ENCODE assay signal across 15 cellular contexts in the genomic region with DNA sequence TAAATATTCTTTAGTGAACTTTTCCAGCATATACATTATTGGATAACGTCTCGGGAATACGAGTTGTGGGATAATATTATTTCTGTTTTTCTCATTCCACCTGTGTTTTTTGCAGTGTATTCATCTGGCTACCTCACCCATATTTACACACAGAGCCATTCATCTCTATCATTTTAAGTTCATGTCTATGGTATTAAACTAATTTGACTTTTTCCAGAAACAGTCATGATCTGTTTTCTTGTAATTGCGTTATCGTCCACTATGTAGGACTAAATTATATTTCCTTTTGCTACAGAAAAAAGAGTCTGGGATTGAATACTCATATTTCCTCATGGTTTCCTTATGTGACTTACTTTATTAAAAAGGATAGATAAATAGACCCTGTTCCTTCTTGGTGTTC. TPM values are rescaled to one million over a fixed set of nuclear protein-coding genes. Genes with fewer than 3 reads are reported as not detected.
DNase-seq lines count a peak whose midpoint lies in the region; ATAC-seq and TF ChIP-seq lines count a peak whose summit lies in the region.
"Had no signal": no experiment of that assay in that cellular context is flagged by ENCODE, and none has a peak within 500 bp of the region (broad histone marks: within the 10 kb centered on the region; RNA-seq: fewer than 3 reads in every experiment).

No MANE protein-coding gene starts in this region.

- H3K27me3 Mint-ChIP-seq in glutamatergic neuron (ENCODE audit: unreplicated experiment): peaks cover 7% of the 10 kb centered on the region
- H3K27me3 Mint-ChIP-seq in type B pancreatic cell: peaks cover 7% of the 10 kb centered on the region

- POLR2A ChIA-PET in PC-9 (lab: Charles Lee; ENCODE audit: unreplicated experiment): interaction anchor here (0.6 kb wide), 1 partner anchor 99 kb away, joined by 5 read pairs; no protein-coding TSS in a partner anchor

- intact Hi-C loops in heart right ventricle (cut with DNase I) (loop anchor here in 7 of 10 donors (5.0 kb wide), 4 partner anchors 35 to 105 kb away; no protein-coding TSS in a partner anchor), Right ventricle myocardium superior (cut with DNase I) (loop anchor here (5.0 kb wide), 1 partner anchor 40 kb away; no protein-coding TSS in a partner anchor), PC-9 (cut with micrococcal nuclease; ENCODE audit: unreplicated experiment) (no loop called here)

- no peak overlapping the region for H2AFZ ChIP-seq in PC-9

- no peak for ATAC-seq in heart right ventricle
- no peak for ATAC-seq in Right ventricle myocardium superior (ENCODE audit: poor library complexity)
- ATAC-seq in HG02852 (IDR thresholded peaks at IDR 0.05; ENCODE audit: unreplicated experiment): no peak
- no peak for ATAC-seq in HG02973 (IDR thresholded peaks at IDR 0.05; ENCODE audit: unreplicated experiment)
- ATAC-seq: stimulated activated effector memory CD8-positive, alpha-beta T cell treated with anti-CD3 and anti-CD28 coated beads, Interleukin-12 subunit alpha, Interleukin-12 subunit beta, amount 100 ng/mL, for 72 hours had no signal

- H3K36me3 Mint-ChIP-seq in glutamatergic neuron (ENCODE audit: unreplicated experiment) (no peaks in the 10 kb centered on the region), type B pancreatic cell (no peaks in the 10 kb centered on the region)

- H3K79me2 ChIP-seq in PC-9 (ENCODE audit: low read depth): peaks cover 71% of the 10 kb centered on the region

- DNase-seq in heart right ventricle (no peak), Right ventricle myocardium superior (no peak), PC-9 (no peak), glutamatergic neuron (no peak), type B pancreatic cell (ENCODE audit: extremely low spot score, unreplicated experiment) (no peak), AG08396 (ENCODE audit: low spot score) (no peak)
- DNase-seq: effector CD4-positive, alpha-beta T cell; EL; Karpas-422; NCI-H1930; NCI-H774; stimulated activated CD4-positive, alpha-beta T cell treated with anti-CD3 and anti-CD28 coated beads, Interleukin-4, amount 100 ng/mL, for 1 hour had no signal

- no peaks in the 10 kb centered on the region for H3K9me2 ChIP-seq in PC-9 (ENCODE audit: insufficient read depth)

- H3K27ac ChIP-seq in heart right ventricle (peak overlapping the region in 3 of 10 donors; percentile 80 to 93 (median 91)), PC-9 (no peak overlapping the region)

- peaks cover 0 to 13% (median 0%) of the 10 kb centered on the region in 9 donors for H3K36me3 ChIP-seq in heart right ventricle
- H3K36me3 ChIP-seq in PC-9 (ENCODE audit: low read depth): no peaks in the 10 kb centered on the region

- CTCF ChIA-PET in PC-9 (lab: Charles Lee): no interaction called here

- no peak overlapping the region for H3K27ac Mint-ChIP-seq in glutamatergic neuron (ENCODE audit: unreplicated experiment)
- H3K27ac Mint-ChIP-seq in type B pancreatic cell: peak overlapping the region; percentile 86

- no peak for TF ChIP-seq CTCF in heart right ventricle (IDR thresholded peaks at IDR 0.05)
- no peak for TF ChIP-seq CTCF in PC-9 (conservative IDR thresholded peaks at IDR 0.05)
- no peak for TF ChIP-seq CTCF in glutamatergic neuron (IDR thresholded peaks at IDR 0.05; ENCODE audit: partially characterized antibody, unreplicated experiment)
- TF ChIP-seq CTCF in type B pancreatic cell (conservative IDR thresholded peaks at IDR 0.05): no peak

- H3K4me3 ChIP-seq in heart right ventricle (peak overlapping the region in 6 of 10 donors; percentile 81 to 100 (median 91)), PC-9 (peak overlapping the region; percentile 97; the same call in 1 of the 2 replicates)

- H3K4me1 Mint-ChIP-seq in glutamatergic neuron (ENCODE audit: low read depth, unreplicated experiment) (peaks cover 32% of the 10 kb centered on the region), type B pancreatic cell (ENCODE audit: unreplicated experiment) (peaks cover 45% of the 10 kb centered on the region)

- H3K9me3 ChIP-seq in heart right ventricle: no peaks in the 10 kb centered on the region
- H3K9me3 ChIP-seq in PC-9 (ENCODE audit: insufficient read depth, low read depth): no peaks in the 10 kb centered on the region

- 71 to 80% methylated on average over 5 of the region's 5 CpGs for WGBS in heart right ventricle, 2 donors

- peaks cover 14% of the 10 kb centered on the region for H4K20me1 ChIP-seq in PC-9 (ENCODE audit: insufficient read depth)

- H3K9me3 Mint-ChIP-seq in glutamatergic neuron (ENCODE audit: unreplicated experiment) (peaks cover 7% of the 10 kb centered on the region), type B pancreatic cell (no peaks in the 10 kb centered on the region)
- H3K9me3 Mint-ChIP-seq: stimulated activated effector memory CD8-positive, alpha-beta T cell treated with anti-CD3 and anti-CD28 coated beads, Interleukin-12 subunit alpha, Interleukin-12 subunit beta, amount 100 ng/mL, for 72 hours had no signal

- H3F3A ChIP-seq in PC-9 (ENCODE audit: insufficient read depth, low read depth): peaks cover 33% of the 10 kb centered on the region

- H3K4me3 Mint-ChIP-seq in glutamatergic neuron (ENCODE audit: unreplicated experiment) (peak overlapping the region; percentile 90), type B pancreatic cell (peak overlapping the region; percentile 93)

- H3K27me3 ChIP-seq in heart right ventricle (no peaks in the 10 kb centered on the region), PC-9 (ENCODE audit: insufficient read depth, low read depth) (no peaks in the 10 kb centered on the region)

- no TSS peak for BruUV-seq in PC-9 (replicated peaks; lab: Mats Ljungman, UMichigan)

- peak overlapping the region; percentile 80 for H3K4me2 ChIP-seq in PC-9

- H3K4me1 ChIP-seq in heart right ventricle (peaks cover 8 to 74% (median 51%) of the 10 kb centered on the region in 9 donors), PC-9 (replicated peaks; ENCODE audit: insufficient read depth) (peaks cover 42% of the 10 kb centered on the region)

RNA-seq across cellular contexts. Expression of gene ATP11A, which starts 2.7 kb away (rescaled TPM):
- total RNA-seq in heart right ventricle: 100 to 1,000 TPM in 6 of 10 donors, 10 to 100 TPM in 4; 81.1 to 164 (median 118) TPM
- polyA plus RNA-seq in heart right ventricle: 10 to 100 TPM; 20.0 to 24.9 TPM
- total RNA-seq in Right ventricle myocardium superior: 73.6 TPM
- 65.6 and 92.2 TPM in 2 replicates for total RNA-seq in PC-9 (2021)
- 127 TPM for total RNA-seq in glutamatergic neuron (ENCODE audit: unreplicated experiment)
- 70.9 and 97.6 TPM in 2 replicates for total RNA-seq in type B pancreatic cell (ENCODE audit: low replicate concordance)
